ENCODE assay signal across 8 cellular contexts in the genomic region with DNA sequence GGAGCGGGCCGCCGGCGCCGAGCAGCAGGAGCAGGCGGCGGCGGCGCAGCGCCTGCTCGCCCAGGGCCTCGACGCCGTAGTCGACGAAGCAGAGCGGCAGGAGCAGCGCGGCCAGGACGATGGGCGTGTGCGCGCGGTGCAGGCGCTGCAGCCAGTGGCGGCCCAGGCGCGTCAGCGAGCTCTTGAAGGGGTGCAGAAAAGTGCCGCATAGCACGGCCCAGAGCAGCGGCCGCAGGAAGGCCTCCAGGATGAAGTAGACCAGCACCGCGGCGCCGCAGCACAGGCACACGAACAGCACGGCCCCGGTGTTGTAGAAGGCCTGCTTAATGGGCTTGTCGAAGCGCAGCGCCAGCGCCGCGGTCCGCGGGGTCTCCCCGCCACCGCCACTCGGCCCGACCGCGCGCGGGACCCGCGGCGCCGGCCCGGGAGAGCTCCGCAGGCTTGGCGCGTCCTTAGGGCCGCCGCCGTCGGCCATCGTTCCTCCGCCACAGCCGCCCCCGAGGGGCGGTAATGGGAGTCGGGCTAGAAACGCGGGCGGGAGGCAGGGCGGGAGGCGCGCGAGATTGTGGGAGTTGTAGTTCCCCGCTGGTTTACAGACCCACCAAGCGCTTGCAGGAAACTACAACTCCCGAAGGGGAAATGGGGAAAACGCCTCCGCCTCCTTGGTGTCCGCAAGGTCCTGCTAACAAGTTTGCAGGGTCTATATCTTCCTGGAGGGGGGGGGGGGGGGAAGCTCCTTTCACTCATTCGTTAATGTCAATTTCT. TPM values are rescaled to one million over a fixed set of nuclear protein-coding genes. Genes with fewer than 3 reads are reported as not detected.
A peak's percentile ranks its signal among the peaks of the same experiment; 100 is the strongest.
DNase-seq lines count a peak whose midpoint lies in the region; ATAC-seq and TF ChIP-seq lines count a peak whose summit lies in the region.

A gene (minus strand): TSS at position 509 of the 765 bp plus-strand sequence. CDS start 34 bp downstream, at position 475.

- peaks cover 44 to 75% (median 64%) of the 10 kb centered on the region in 10 experiments for H3K4me1 ChIP-seq in BLaER1 treated with 17β-estradiol and CSF1 and Interleukin-3, amounts not matched to agents 10 nM and 100 nM
- peaks cover 10 to 47% of the 10 kb centered on the region in 2 donors for H3K4me1 ChIP-seq in left lung

- intact Hi-C loops in dendritic cell treated with granulocyte-macrophage colony-stimulating factor and Interleukin-4, amounts not matched to agents 40 ng/mL and 50 ng/mL, for 4 days (cut with micrococcal nuclease) = loop anchor here (1.0 to 5.0 kb wide), 3 partner anchors 97 to 185 kb away; a partner anchor contains a TSS
- intact Hi-C loops in left lung (cut with DNase I) = no loop called here

- DNase-seq in NCI-H748 (lab: John Stamatoyannopoulos, UW; ENCODE audit: unreplicated experiment) (peak; percentile 99), left lung (peak; percentile 96 to 97)
- DNase-seq in activated CD4-positive, alpha-beta T cell treated with anti-CD3 and anti-CD28 coated beads, Interleukin-2, amount 50 U/mL, for 1 hour = peak; percentile 93
- peak; percentile 86 to 87 for DNase-seq in stimulated activated CD4-positive, alpha-beta T cell treated with anti-CD3 and anti-CD28 coated beads, Interleukin-2, amount 100 ng/mL, for 48 hours

- H3K4me3 ChIP-seq in BLaER1 treated with 17β-estradiol and CSF1 and Interleukin-3, amounts not matched to agents 10 nM and 100 nM = peak within 1 kb of the TSS; percentile 78 to 98 (median 90)
- peak within 1 kb of the TSS; percentile 90 to 91 for H3K4me3 ChIP-seq in left lung

- H3K4me3 Mint-ChIP-seq in dendritic cell treated with granulocyte-macrophage colony-stimulating factor and Interleukin-4, amounts not matched to agents 40 ng/mL and 50 ng/mL, for 4 days = peak within 1 kb of the TSS; percentile 97

- H3K4me2 ChIP-seq in BLaER1 treated with 17β-estradiol and CSF1 and Interleukin-3, amounts not matched to agents 10 nM and 100 nM = peak within 1 kb of the TSS; percentile 91 to 99 (median 97)

- peak within 1 kb of the TSS; percentile 52 to 93 (median 90); a peak in 21 of 22 replicates for H3K27ac ChIP-seq in BLaER1 treated with 17β-estradiol and CSF1 and Interleukin-3, amounts not matched to agents 10 nM and 100 nM
- H3K27ac ChIP-seq in left lung = peak within 1 kb of the TSS; percentile 89 to 90

- H4K20me1 ChIP-seq in BLaER1 treated with 17β-estradiol and CSF1 and Interleukin-3, amounts not matched to agents 10 nM and 100 nM = peaks cover 37 to 51% (median 49%) of the 10 kb centered on the region in 11 experiments; a peak in 21 of 22 replicates

- H3K27ac Mint-ChIP-seq in dendritic cell treated with granulocyte-macrophage colony-stimulating factor and Interleukin-4, amounts not matched to agents 40 ng/mL and 50 ng/mL, for 4 days = peak within 1 kb of the TSS; percentile 87

- H3K27me3 Mint-ChIP-seq in dendritic cell treated with granulocyte-macrophage colony-stimulating factor and Interleukin-4, amounts not matched to agents 40 ng/mL and 50 ng/mL, for 4 days = no peaks in the 10 kb centered on the region

- H3K27me3 ChIP-seq in BLaER1 treated with 17β-estradiol and CSF1 and Interleukin-3, amounts not matched to agents 10 nM and 100 nM = no peaks in the 10 kb centered on the region
- H3K27me3 ChIP-seq in left lung = no peaks in the 10 kb centered on the region

- no peak for TF ChIP-seq CTCF in left lung (IDR thresholded peaks at IDR 0.05)

- H3K36me3 ChIP-seq in BLaER1 treated with 17β-estradiol and CSF1 and Interleukin-3, amounts not matched to agents 10 nM and 100 nM = peaks cover 0 to 23% (median 11%) of the 10 kb centered on the region in 11 experiments; a peak in 10 of 22 replicates
- H3K36me3 ChIP-seq in left lung = no peaks in the 10 kb centered on the region

- peak within 1 kb of the TSS; percentile 83 to 97 (median 94) for H3K9ac ChIP-seq in BLaER1 treated with 17β-estradiol and CSF1 and Interleukin-3, amounts not matched to agents 10 nM and 100 nM

- ATAC-seq in GM19351 (IDR thresholded peaks at IDR 0.05; ENCODE audit: unreplicated experiment) = peak; percentile 84
- peak; percentile 86 for ATAC-seq in HG03521 (IDR thresholded peaks at IDR 0.05; ENCODE audit: unreplicated experiment)
- peak; percentile 94 for ATAC-seq in left lung

- peaks cover 19% of the 10 kb centered on the region for H3K36me3 Mint-ChIP-seq in dendritic cell treated with granulocyte-macrophage colony-stimulating factor and Interleukin-4, amounts not matched to agents 40 ng/mL and 50 ng/mL, for 4 days (ENCODE audit: low read depth)

- peaks cover 49% of the 10 kb centered on the region for H3K4me1 Mint-ChIP-seq in dendritic cell treated with granulocyte-macrophage colony-stimulating factor and Interleukin-4, amounts not matched to agents 40 ng/mL and 50 ng/mL, for 4 days (ENCODE audit: low read depth)

- H3K9me3 ChIP-seq in BLaER1 treated with 17β-estradiol and CSF1 and Interleukin-3, amounts not matched to agents 10 nM and 100 nM (replicated peaks in 1 of 11) = no peaks in the 10 kb centered on the region
- no peaks in the 10 kb centered on the region for H3K9me3 ChIP-seq in left lung

- no peaks in the 10 kb centered on the region for H3K9me3 Mint-ChIP-seq in dendritic cell treated with granulocyte-macrophage colony-stimulating factor and Interleukin-4, amounts not matched to agents 40 ng/mL and 50 ng/mL, for 4 days

RNA-seq across cellular contexts. Expression of the gene that starts here (rescaled TPM):
- total RNA-seq in left lung = 10 to 100 TPM; 61.0 to 88.1 TPM

Comparison
In these comparisons a context has a peak if more than half of its experiments do, and no peak if none do; other contexts are left out.
1. Peak in every context shown above with its lines: DNase-seq, ATAC-seq, H3K4me3 ChIP-seq and H3K27ac ChIP-seq.